ENCODE assay signal across 38 cellular contexts in the genomic region with DNA sequence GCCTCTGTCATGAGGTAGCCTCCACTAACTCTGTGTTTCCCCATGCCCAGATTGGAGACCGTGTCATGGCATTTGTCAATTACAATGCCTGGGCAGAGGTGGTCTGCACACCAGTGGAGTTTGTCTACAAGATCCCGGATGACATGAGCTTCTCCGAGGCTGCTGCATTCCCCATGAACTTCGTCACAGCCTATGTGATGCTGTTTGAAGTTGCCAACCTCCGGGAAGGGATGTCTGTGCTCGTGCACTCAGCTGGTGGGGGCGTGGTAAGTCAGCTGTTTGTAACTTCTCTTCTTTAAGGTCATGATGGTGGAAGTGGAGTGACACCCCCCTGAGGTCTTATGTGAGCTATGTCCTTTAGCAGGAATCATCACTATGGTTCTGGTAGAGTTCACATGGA. TPM values are rescaled to one million over a fixed set of nuclear protein-coding genes. Genes with fewer than 3 reads are reported as not detected.
"Had no signal": no experiment of that assay in that cellular context is flagged by ENCODE, and none has a peak within 500 bp of the region (broad histone marks: within the 10 kb centered on the region; RNA-seq: fewer than 3 reads in every experiment).

No MANE protein-coding gene starts in this region.

- H3K27me3 ChIP-seq: adrenal gland, body of pancreas, gastrocnemius medialis, heart left ventricle had no signal

- H3K4me3 Mint-ChIP-seq: activated B cell treated with CpG ODN at 0.5 μM for 24 hours; activated CD4-positive, alpha-beta memory T cell treated with anti-CD3 and anti-CD28 coated beads for 36 hours; activated CD4-positive, alpha-beta T cell treated with anti-CD3 and anti-CD28 coated beads for 36 hours; activated CD4-positive, alpha-beta T cell treated with anti-CD3 and anti-CD28 coated beads, Interleukin-2, amount 10 ng/mL, durations not matched to agents 24 days and 14 days; activated CD8-positive, alpha-beta memory T cell treated with anti-CD3 and anti-CD28 coated beads, Interleukin-2, amount 10 ng/mL, durations not matched to agents 7 days and 5 days; activated CD8-positive, alpha-beta T cell treated with anti-CD3 and anti-CD28 coated beads, Interleukin-2, amount 10 ng/mL, durations not matched to agents 7 days and 5 days; activated naive CD8-positive, alpha-beta T cell; activated naive CD8-positive, alpha-beta T cell treated with anti-CD3 and anti-CD28 coated beads, Interleukin-2, amount 50 U/mL, for 24 hours; activated T-helper 17 cell treated with anti-CD3 and anti-CD28 coated beads, Interleukin-2, amount 50 U/mL, for 72 hours; effector memory CD8-positive, alpha-beta T cell; T-helper 17 cell; T-helper 2 cell treated with Interferon-gamma antibody and Interleukin-4, amounts not matched to agents 5 μg/mL and 100 μg/mL, for 36 hours had no signal

- H3K36me3 Mint-ChIP-seq: activated CD4-positive, alpha-beta memory T cell treated with anti-CD3 and anti-CD28 coated beads for 36 hours; activated CD8-positive, alpha-beta memory T cell treated with anti-CD3 and anti-CD28 coated beads, Interleukin-2, amount 10 ng/mL, durations not matched to agents 7 days and 5 days; activated naive CD8-positive, alpha-beta T cell had no signal

- H3K27ac ChIP-seq: adrenal gland, body of pancreas, esophagus muscularis mucosa, foreskin keratinocyte, gastrocnemius medialis, heart left ventricle, WERI-Rb-1 had no signal

- ATAC-seq: activated CD4-positive, alpha-beta T cell treated with anti-CD3 and anti-CD28 coated beads for 36 hours; activated CD8-positive, alpha-beta memory T cell treated with anti-CD3 and anti-CD28 coated beads, Interleukin-2, amount 10 ng/mL, durations not matched to agents 7 days and 5 days; activated CD8-positive, alpha-beta T cell treated with anti-CD3 and anti-CD28 coated beads, Interleukin-2, amount 10 ng/mL, durations not matched to agents 7 days and 5 days; activated naive CD8-positive, alpha-beta T cell treated with anti-CD3 and anti-CD28 coated beads, Interleukin-2, amount 50 U/mL, for 24 hours; activated T-helper 17 cell treated with anti-CD3 and anti-CD28 coated beads, Interleukin-2, amount 50 U/mL, for 72 hours; body of pancreas; effector memory CD8-positive, alpha-beta T cell; foreskin keratinocyte; gastrocnemius medialis; heart left ventricle; T-helper 17 cell had no signal

- H3K9me3 ChIP-seq: adrenal gland, body of pancreas, esophagus muscularis mucosa, gastrocnemius medialis, heart left ventricle had no signal

- DNase-seq: activated B cell treated with CpG ODN at 0.5 μM for 24 hours; activated CD4-positive, alpha-beta memory T cell treated with anti-CD3 and anti-CD28 coated beads for 36 hours; activated CD4-positive, alpha-beta T cell treated with anti-CD3 and anti-CD28 coated beads for 36 hours; activated CD4-positive, alpha-beta T cell treated with anti-CD3 and anti-CD28 coated beads, Interleukin-2, amount 10 ng/mL, durations not matched to agents 24 days and 14 days; activated CD4-positive, CD25-positive, alpha-beta regulatory T cell treated with anti-CD3 and anti-CD28 coated beads, Interleukin-2, amount 50 U/mL, for 72 hours; activated CD8-positive, alpha-beta memory T cell treated with anti-CD3 and anti-CD28 coated beads, Interleukin-2, amount 10 ng/mL, durations not matched to agents 7 days and 5 days; activated CD8-positive, alpha-beta memory T cell treated with anti-CD3 and anti-CD28 coated beads, Interleukin-2, amount 50 U/mL, for 4 hours; activated CD8-positive, alpha-beta T cell treated with anti-CD3 and anti-CD28 coated beads, Interleukin-2, amount 10 ng/mL, durations not matched to agents 7 days and 5 days; activated effector memory CD4-positive, alpha-beta T cell treated with Interleukin-2 at 50 U/mL for 16 hours; activated gamma-delta T cell treated with Interleukin-2 at 50 U/mL for 16 hours; activated naive CD4-positive, alpha-beta T cell treated with anti-CD3 and anti-CD28 coated beads, Interleukin-2, amount 50 U/mL, for 16 hours; activated naive CD4-positive, alpha-beta T cell treated with Interleukin-2 at 50 U/mL for 16 hours; activated naive CD8-positive, alpha-beta T cell treated with anti-CD3 and anti-CD28 coated beads, Interleukin-2, amount 50 U/mL, for 24 hours; activated T-cell treated with anti-CD3 and anti-CD28 coated beads, Interleukin-2, amount 50 U/mL, for 1 hour; adrenal gland; amygdala; aorta; body of pancreas; caudate nucleus; cortex of kidney; dermis blood vessel endothelial cell; effector CD4-positive, alpha-beta T cell; effector memory CD8-positive, alpha-beta T cell; erythroblast; foreskin keratinocyte; gastrocnemius medialis; glutamatergic neuron; heart left ventricle; T-helper 1 cell; T-helper 17 cell; T1000; WERI-Rb-1 had no signal

- H3K4me1 ChIP-seq: adrenal gland, body of pancreas, esophagus muscularis mucosa, foreskin keratinocyte, gastrocnemius medialis, heart left ventricle had no signal

- H3K36me3 ChIP-seq: adrenal gland, esophagus muscularis mucosa, gastrocnemius medialis, WERI-Rb-1 had no signal

- H3K9me3 Mint-ChIP-seq: activated B cell treated with CpG ODN at 0.5 μM for 24 hours; activated CD4-positive, alpha-beta memory T cell treated with anti-CD3 and anti-CD28 coated beads for 36 hours; activated CD4-positive, alpha-beta T cell treated with anti-CD3 and anti-CD28 coated beads, Interleukin-2, amount 10 ng/mL, durations not matched to agents 24 days and 14 days; activated naive CD8-positive, alpha-beta T cell treated with anti-CD3 and anti-CD28 coated beads, Interleukin-2, amount 50 U/mL, for 24 hours; activated T-helper 17 cell treated with anti-CD3 and anti-CD28 coated beads, Interleukin-2, amount 50 U/mL, for 72 hours; effector memory CD8-positive, alpha-beta T cell; T-helper 2 cell treated with Interferon-gamma antibody and Interleukin-4, amounts not matched to agents 5 μg/mL and 100 μg/mL, for 36 hours had no signal

- H3K27ac Mint-ChIP-seq: activated B cell treated with CpG ODN at 0.5 μM for 24 hours; activated CD4-positive, alpha-beta memory T cell treated with anti-CD3 and anti-CD28 coated beads for 36 hours; activated CD4-positive, alpha-beta T cell treated with anti-CD3 and anti-CD28 coated beads for 36 hours; activated CD4-positive, alpha-beta T cell treated with anti-CD3 and anti-CD28 coated beads, Interleukin-2, amount 10 ng/mL, durations not matched to agents 24 days and 14 days; activated CD8-positive, alpha-beta memory T cell treated with anti-CD3 and anti-CD28 coated beads, Interleukin-2, amount 10 ng/mL, durations not matched to agents 7 days and 5 days; activated CD8-positive, alpha-beta T cell treated with anti-CD3 and anti-CD28 coated beads, Interleukin-2, amount 10 ng/mL, durations not matched to agents 7 days and 5 days; activated naive CD8-positive, alpha-beta T cell; activated naive CD8-positive, alpha-beta T cell treated with anti-CD3 and anti-CD28 coated beads, Interleukin-2, amount 50 U/mL, for 24 hours; activated T-helper 17 cell treated with anti-CD3 and anti-CD28 coated beads, Interleukin-2, amount 50 U/mL, for 72 hours; effector memory CD8-positive, alpha-beta T cell; T-helper 2 cell treated with Interferon-gamma antibody and Interleukin-4, amounts not matched to agents 5 μg/mL and 100 μg/mL, for 36 hours had no signal

- H3K4me1 Mint-ChIP-seq: activated B cell treated with CpG ODN at 0.5 μM for 24 hours; activated CD4-positive, alpha-beta T cell treated with anti-CD3 and anti-CD28 coated beads for 36 hours; activated CD4-positive, alpha-beta T cell treated with anti-CD3 and anti-CD28 coated beads, Interleukin-2, amount 10 ng/mL, durations not matched to agents 24 days and 14 days; activated CD8-positive, alpha-beta memory T cell treated with anti-CD3 and anti-CD28 coated beads, Interleukin-2, amount 10 ng/mL, durations not matched to agents 7 days and 5 days; activated naive CD8-positive, alpha-beta T cell treated with anti-CD3 and anti-CD28 coated beads, Interleukin-2, amount 50 U/mL, for 24 hours; activated T-helper 17 cell treated with anti-CD3 and anti-CD28 coated beads, Interleukin-2, amount 50 U/mL, for 72 hours; T-helper 17 cell had no signal

- H3K4me3 ChIP-seq: adrenal gland, body of pancreas, esophagus muscularis mucosa, gastrocnemius medialis, heart left ventricle had no signal

RNA-seq across cellular contexts. Expression of gene VAT1L, which starts 36.8 kb away (rescaled TPM):
- total RNA-seq: activated B cell treated with CpG ODN at 0.5 μM for 24 hours; activated CD4-positive, alpha-beta memory T cell treated with anti-CD3 and anti-CD28 coated beads for 36 hours; activated CD4-positive, alpha-beta T cell treated with anti-CD3 and anti-CD28 coated beads, Interleukin-2, amount 10 ng/mL, durations not matched to agents 24 days and 14 days; activated CD8-positive, alpha-beta memory T cell treated with anti-CD3 and anti-CD28 coated beads for 36 hours; activated CD8-positive, alpha-beta memory T cell treated with anti-CD3 and anti-CD28 coated beads, Interleukin-2, amount 10 ng/mL, durations not matched to agents 7 days and 5 days; activated CD8-positive, alpha-beta T cell treated with anti-CD3 and anti-CD28 coated beads, Interleukin-2, amount 10 ng/mL, durations not matched to agents 7 days and 5 days; activated T-helper 17 cell treated with anti-CD3 and anti-CD28 coated beads, Interleukin-2, amount 50 U/mL, for 72 hours; chondrocyte; foreskin keratinocyte; T-helper 17 cell had no signal
- polyA plus RNA-seq: foreskin keratinocyte had no signal
